In the genomic region with DNA sequence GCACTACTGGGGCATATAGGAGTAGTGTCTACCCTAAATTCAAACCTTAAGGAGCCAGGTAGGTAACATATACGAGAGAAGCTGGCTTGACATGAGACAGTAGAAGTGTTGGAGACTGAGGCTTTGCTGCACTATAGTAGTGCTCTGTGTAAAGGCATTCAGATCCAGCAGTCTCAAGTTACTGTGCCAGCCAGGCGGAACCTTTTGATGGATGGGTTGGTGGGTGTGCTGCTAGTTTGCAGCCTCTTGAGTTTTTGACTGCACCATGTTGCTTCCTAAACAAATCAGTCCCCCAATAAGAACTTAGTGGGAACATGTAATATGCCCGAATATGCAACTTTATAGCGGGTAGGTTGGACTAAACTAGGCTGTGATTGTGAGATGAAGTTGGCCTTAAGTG, we compare ENCODE assay signal across 8 cellular contexts. TPM values are rescaled to one million over a fixed set of nuclear protein-coding genes. Genes with fewer than 3 reads are reported as not detected.
DNase-seq lines count a peak whose midpoint lies in the region; ATAC-seq, FAIRE-seq and TF ChIP-seq lines count a peak whose summit lies in the region.

No MANE protein-coding gene starts in this region.

- in situ Hi-C loops in GM23248 (cut with MboI), result no loop called here

- no peaks in the 10 kb centered on the region for H3K9me3 ChIP-seq in GM23248 (ENCODE audit: low read depth)
- H3K9me3 ChIP-seq in SJCRH30 (replicated peaks), result no peaks in the 10 kb centered on the region
- no peaks in the 10 kb centered on the region for H3K9me3 ChIP-seq in fibroblast of lung (ENCODE audit: control insufficient read depth, insufficient read depth, low read depth, low read length)
- H3K9me3 ChIP-seq in sigmoid colon, result no peaks in the 10 kb centered on the region

- intact Hi-C loops in sigmoid colon (cut with DNase I), result loop anchor here (5.0 kb wide), 2 partner anchors 135 to 295 kb away; no protein-coding TSS in a partner anchor

- H3K4me1 ChIP-seq in GM23248 (ENCODE audit: insufficient read depth) (peaks cover 48% of the 10 kb centered on the region), SJCRH30 (peaks cover 23% of the 10 kb centered on the region), fibroblast of lung (ENCODE audit: control insufficient read depth, extremely low read depth, insufficient read depth, low read length) (peaks cover 12% of the 10 kb centered on the region), sigmoid colon (peaks cover 0 to 46% (median 41%) of the 10 kb centered on the region in 4 donors)

- H3K4me2 ChIP-seq in GM23248 (ENCODE audit: unreplicated experiment), result peak overlapping the region; percentile 81
- H3K4me2 ChIP-seq in fibroblast of lung (ENCODE audit: extremely low read depth, insufficient read depth, low read length), result peak overlapping the region; percentile 99

- H3K79me2 ChIP-seq in GM23248 (ENCODE audit: insufficient read depth), result peaks cover 65% of the 10 kb centered on the region
- peaks cover 62% of the 10 kb centered on the region for H3K79me2 ChIP-seq in fibroblast of lung (ENCODE audit: control insufficient read depth, insufficient read depth, low read length)

- no peak for TF ChIP-seq EP300 in sigmoid colon (IDR thresholded peaks at IDR 0.05)

- H3K27ac ChIP-seq in GM23248, result no peak overlapping the region
- H3K27ac ChIP-seq in SJCRH30, result no peak overlapping the region
- no peak overlapping the region for H3K27ac ChIP-seq in fibroblast of lung (ENCODE audit: insufficient read depth, low read length)
- peak overlapping the region in 3 of 4 donors; percentile 92 to 95 (median 93) for H3K27ac ChIP-seq in sigmoid colon

- H3K36me3 ChIP-seq in GM23248 (ENCODE audit: low read depth), result no peaks in the 10 kb centered on the region
- peaks cover 12% of the 10 kb centered on the region for H3K36me3 ChIP-seq in SJCRH30
- H3K36me3 ChIP-seq in fibroblast of lung (ENCODE audit: control insufficient read depth, insufficient read depth, low read length), result no peaks in the 10 kb centered on the region
- H3K36me3 ChIP-seq in sigmoid colon, result peaks cover 0 to 4% (median 0%) of the 10 kb centered on the region in 4 donors

- no peak for FAIRE-seq in urothelium cell line (lab: Jason Lieb, UNC)

- H3F3A ChIP-seq in GM23248 (ENCODE audit: insufficient read depth), result peaks cover 26% of the 10 kb centered on the region

- WGBS in GM23248 (ENCODE audit: low coverage in 1 of 2, low lambda C conversion rate in 2 of 2, missing lambda C conversion rate in 2 of 2), 2 experiments, result 28 to 33% methylated on average over 4 of the region's 4 CpGs
- 60 to 76% methylated on average over 4 of the region's 4 CpGs for WGBS in sigmoid colon, 2 donors

- H3K4me3 ChIP-seq in GM23248 (peak overlapping the region; percentile 93), SJCRH30 (peak overlapping the region; percentile 80), fibroblast of lung (replicated peaks in 1 of 4; ENCODE audit: control extremely low read depth in 1 of 4, insufficient read depth in 1 of 4, low read depth in 3 of 4, low read length in 4 of 4) (peak overlapping the region; percentile 62 to 99 (median 82)), sigmoid colon (peak overlapping the region; percentile 86 to 98 (median 90))

- no peak overlapping the region for H2AFZ ChIP-seq in GM23248
- no peak overlapping the region for H2AFZ ChIP-seq in fibroblast of lung (ENCODE audit: low read length)

- TF ChIP-seq POLR2A in sigmoid colon (IDR thresholded peaks at IDR 0.05), result no peak

- TF ChIP-seq CTCF in fibroblast of lung (conservative IDR thresholded peaks at IDR 0.05 in 1 of 2, IDR thresholded peaks at IDR 0.05 in 1 of 2; ENCODE audit: low read depth in 1 of 2, low read length in 2 of 2) (no peak), sigmoid colon (IDR thresholded peaks at IDR 0.05) (no peak)

- H3K27me3 ChIP-seq in GM23248 (replicated peaks; ENCODE audit: insufficient read depth) (no peaks in the 10 kb centered on the region), SJCRH30 (no peaks in the 10 kb centered on the region), fibroblast of lung (ENCODE audit: control insufficient read depth, insufficient read depth, low read length) (no peaks in the 10 kb centered on the region), sigmoid colon (no peaks in the 10 kb centered on the region)

- DNase-seq in GM23248, result peak; percentile 29
- DNase-seq in SJCRH30, result peak in 1 of 2 experiments; percentile 17
- DNase-seq in fibroblast of lung (ENCODE audit: low read depth in 2 of 2), result peak in 1 of 2 donors; percentile 32
- peak; percentile 18 for DNase-seq in sigmoid colon
- no peak for DNase-seq in urothelium cell line (ENCODE audit: low spot score)
- no peak for DNase-seq in NCI-H2227 (lab: John Stamatoyannopoulos, UW; ENCODE audit: unreplicated experiment)

- no peaks in the 10 kb centered on the region for H3K9me2 ChIP-seq in GM23248 (ENCODE audit: insufficient read depth)

- H4K20me1 ChIP-seq in GM23248 (ENCODE audit: insufficient read depth), result peaks cover 21% of the 10 kb centered on the region
- H4K20me1 ChIP-seq in fibroblast of lung (ENCODE audit: control insufficient read depth, extremely low read depth, insufficient read depth, low read length), result peaks cover 2% of the 10 kb centered on the region

- H3K9ac ChIP-seq in GM23248 (peak overlapping the region; percentile 90), fibroblast of lung (ENCODE audit: insufficient read depth, low read length) (no peak overlapping the region)

- no peak for ATAC-seq in HG03159 (IDR thresholded peaks at IDR 0.05; ENCODE audit: unreplicated experiment)
- no peak for ATAC-seq in GM21576 (IDR thresholded peaks at IDR 0.05; ENCODE audit: unreplicated experiment)

RNA-seq across cellular contexts. Expression of gene CLTA, which starts 1.5 kb away (rescaled TPM):
- 230 and 240 TPM in 2 replicates for total RNA-seq in GM23248 (2014; rRNA removed; shearing (Covaris generic))
- polyA plus RNA-seq in GM23248 (2016; fragmentation: Nextera tagmentation; extraction: Ambion mirVana) (218 and 229 TPM in 2 replicates), fibroblast of lung (341 and 388 TPM in 2 replicates), sigmoid colon (100 to 1,000 TPM; 293 to 299 (median 295) TPM)
- total RNA-seq in SJCRH30 (2014; rRNA removed; shearing (Covaris generic)), result 175 and 179 TPM in 2 replicates
- total RNA-seq in fibroblast of lung (238 and 302 TPM in 2 replicates), sigmoid colon (100 to 1,000 TPM; 151 to 176 (median 169) TPM)
- polyA plus RNA-seq in fibroblast of lung (2012), result 301 and 374 TPM in 2 replicates
- 46.5 and 77.4 TPM in 2 replicates for polyA minus RNA-seq in fibroblast of lung (ENCODE audit: low replicate concordance)

RNA-seq across cellular contexts. Expression of gene CCIN, which starts 23.0 kb away (rescaled TPM):
- 0.51 and 2.8 TPM in 2 replicates for total RNA-seq in GM23248 (2014; rRNA removed; shearing (Covaris generic))
- polyA plus RNA-seq in GM23248 (2016; fragmentation: Nextera tagmentation; extraction: Ambion mirVana) (1.4 and 2.5 TPM in 2 replicates), fibroblast of lung (0.40 and 0.55 TPM in 2 replicates), sigmoid colon (under 1 TPM in 1 of 3 donors, not detected in 2; 0.07 TPM)
- 0.05 and 0.24 TPM in 2 replicates for total RNA-seq in SJCRH30 (2014; rRNA removed; shearing (Covaris generic))
- total RNA-seq in fibroblast of lung (1.0 and 1.3 TPM in 2 replicates), sigmoid colon (1 to 10 TPM in 1 of 4 donors, under 1 TPM in 2, not detected in 1; 0.71 to 2.5 (median 0.95) TPM)
- 0.58 and 0.66 TPM in 2 replicates for polyA plus RNA-seq in fibroblast of lung (2012)
- 0.63 and 4.3 TPM in 2 replicates for polyA minus RNA-seq in fibroblast of lung (ENCODE audit: low replicate concordance)

RNA-seq across cellular contexts. Expression of gene GLIPR2, which starts 55.7 kb away (rescaled TPM):
- 27.5 and 32.9 TPM in 2 replicates for total RNA-seq in GM23248 (2014; rRNA removed; shearing (Covaris generic))
- polyA plus RNA-seq in GM23248 (2016; fragmentation: Nextera tagmentation; extraction: Ambion mirVana) (43.4 and 47.5 TPM in 2 replicates), fibroblast of lung (57.8 and 108 TPM in 2 replicates), sigmoid colon (10 to 100 TPM; 29.8 to 42.0 (median 32.5) TPM)
- total RNA-seq in SJCRH30 (2014; rRNA removed; shearing (Covaris generic)), result 26.3 and 27.1 TPM in 2 replicates
- total RNA-seq in fibroblast of lung (40.0 and 47.8 TPM in 2 replicates), sigmoid colon (10 to 100 TPM; 57.3 to 90.6 (median 77.6) TPM)
- 44.5 and 88.5 TPM in 2 replicates for polyA plus RNA-seq in fibroblast of lung (2012)
- 40.5 and 42.1 TPM in 2 replicates for polyA minus RNA-seq in fibroblast of lung (ENCODE audit: low replicate concordance)

Comparison
In these comparisons a context has a peak if more than half of its experiments do, and no peak if none do; other contexts are left out.
1. DNase-seq: peak in GM23248 (single experiment) and sigmoid colon (single experiment); none in urothelium cell line (single experiment) and NCI-H2227 (single experiment).
2. H3K27ac ChIP-seq: peak in sigmoid colon (3 of 4); none in GM23248 (single experiment), SJCRH30 (single experiment) and fibroblast of lung (single experiment).
3. Peak in every context shown above with its lines, with median percentiles within 50 percentile points of each other: H3K4me3 ChIP-seq.